Comparison of ENCODE assay signal across 3 cellular contexts in the genomic region with DNA sequence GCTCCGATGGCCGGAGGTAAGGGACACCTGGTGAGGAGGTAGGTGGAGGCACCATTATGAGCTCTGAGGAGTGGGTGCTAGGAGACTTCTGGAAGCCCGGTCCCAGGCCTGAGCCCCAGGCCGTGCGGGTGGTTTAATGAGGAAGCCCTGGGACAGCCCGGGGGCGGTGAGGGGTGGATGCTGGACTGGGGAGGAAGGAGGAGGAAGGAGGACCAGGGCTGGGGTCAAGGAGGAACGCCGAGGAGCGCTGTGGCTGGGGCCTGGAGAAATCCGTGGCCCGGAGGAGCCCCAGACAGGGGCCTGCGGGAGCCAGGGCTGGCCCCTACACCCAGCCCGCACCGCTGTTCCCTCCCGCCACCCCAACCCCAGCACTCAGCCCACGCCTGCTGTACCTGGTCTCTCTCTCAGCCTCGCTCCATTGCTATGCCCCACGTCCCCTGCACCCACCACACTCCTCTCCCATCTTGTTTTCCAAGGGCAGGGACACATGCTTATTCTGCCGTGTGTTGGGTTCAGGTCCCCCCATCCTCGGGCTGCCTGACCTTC. TPM values are rescaled to one million over a fixed set of nuclear protein-coding genes. Genes with fewer than 3 reads are reported as not detected.
"Had no signal": no experiment of that assay in that cellular context is flagged by ENCODE, and none has a peak within 500 bp of the region (broad histone marks: within the 10 kb centered on the region; RNA-seq: fewer than 3 reads in every experiment).

No MANE protein-coding gene starts in this region.

RNA-seq across cellular contexts. Expression of gene CLEC18C, which starts 0.9 kb away (rescaled TPM):
- total RNA-seq: ascending aorta, bronchial epithelial cell, M059J had no signal
